Comparison of ENCODE assay signal across 34 cellular contexts in genomic region chr13:50766043-50766442, GRCh38.
DNase-seq lines count a peak whose midpoint lies in the region; ATAC-seq, FAIRE-seq and TF ChIP-seq lines count a peak whose summit lies in the region.
"Had no signal": no experiment of that assay in that cellular context is flagged by ENCODE, and none has a peak within 500 bp of the region (broad histone marks: within the 10 kb centered on the region; RNA-seq: fewer than 3 reads in every experiment).

No MANE protein-coding gene starts in this region.

- no peak overlapping the region for H3K27ac Mint-ChIP-seq in nephron progenitor cell
- H3K27ac Mint-ChIP-seq: activated naive CD4-positive, alpha-beta T cell treated with anti-CD3 and anti-CD28 coated beads, Interleukin-2, amount 50 U/mL, for 24 hours; activated T-helper 2 cell treated with anti-CD3 and anti-CD28 coated beads, Interferon-gamma antibody, Interleukin-2, Interleukin-4, amounts not matched to agents 10 μg/mL and 5 μg/mL and 100 μg/mL, durations not matched to agents 14 hours and 24 hours and 36 hours had no signal

- peaks cover 7% of the 10 kb centered on the region for H3K36me3 Mint-ChIP-seq in nephron progenitor cell (ENCODE audit: low read depth)
- H3K36me3 Mint-ChIP-seq: activated naive CD4-positive, alpha-beta T cell treated with anti-CD3 and anti-CD28 coated beads, Interleukin-2, amount 50 U/mL, for 24 hours had no signal

- no peaks in the 10 kb centered on the region for H4K20me1 ChIP-seq in BLaER1
- H4K20me1 ChIP-seq: BLaER1 treated with 17β-estradiol and CSF1 and Interleukin-3, amounts not matched to agents 10 nM and 100 nM had no signal

- peaks cover 28% of the 10 kb centered on the region for H3K9me3 Mint-ChIP-seq in nephron progenitor cell
- H3K9me3 Mint-ChIP-seq: activated naive CD4-positive, alpha-beta T cell treated with anti-CD3 and anti-CD28 coated beads, Interleukin-2, amount 50 U/mL, for 24 hours; activated T-helper 2 cell treated with anti-CD3 and anti-CD28 coated beads, Interferon-gamma antibody, Interleukin-2, Interleukin-4, amounts not matched to agents 10 μg/mL and 5 μg/mL and 100 μg/mL, durations not matched to agents 14 hours and 24 hours and 36 hours had no signal

- H3K9me3 ChIP-seq in BLaER1 (peaks cover 12% of the 10 kb centered on the region), gastroesophageal sphincter (no peaks in the 10 kb centered on the region)
- H3K9me3 ChIP-seq: Caco-2, neutrophil, prostate gland, sigmoid colon, transverse colon had no signal

- H3K4me1 ChIP-seq in BLaER1, result peaks cover 29% of the 10 kb centered on the region
- H3K4me1 ChIP-seq in gastroesophageal sphincter, result no peaks in the 10 kb centered on the region
- H3K4me1 ChIP-seq: Caco-2, heart left ventricle, prostate gland, sigmoid colon, transverse colon had no signal

- no peak overlapping the region for H3K4me3 Mint-ChIP-seq in nephron progenitor cell
- H3K4me3 Mint-ChIP-seq: activated naive CD4-positive, alpha-beta T cell treated with anti-CD3 and anti-CD28 coated beads, Interleukin-2, amount 50 U/mL, for 24 hours had no signal

- H3K27me3 ChIP-seq in BLaER1 (no peaks in the 10 kb centered on the region), gastroesophageal sphincter (no peaks in the 10 kb centered on the region)
- H3K27me3 ChIP-seq: BLaER1 treated with 17β-estradiol and CSF1 and Interleukin-3, amounts not matched to agents 10 nM and 100 nM; dorsolateral prefrontal cortex; heart left ventricle; neutrophil; sigmoid colon; transverse colon had no signal

- H3K4me1 Mint-ChIP-seq in nephron progenitor cell, result peaks cover 14% of the 10 kb centered on the region
- H3K4me1 Mint-ChIP-seq: activated naive CD4-positive, alpha-beta T cell treated with anti-CD3 and anti-CD28 coated beads, Interleukin-2, amount 50 U/mL, for 24 hours had no signal

- no peak for FAIRE-seq in HTR-8/SVneo (lab: Jason Lieb, UNC)
- FAIRE-seq: keratinocyte had no signal

- 51 to 79% methylated on average over 4 of the region's 6 CpGs for WGBS in gastroesophageal sphincter (ENCODE audit: low coverage in 1 of 2), 2 donors

- DNase-seq in NCI-H69 (lab: John Stamatoyannopoulos, UW) (peak; percentile 75), foreskin fibroblast (peak; percentile 56 to 78), posterior cingulate gyrus (peak in 6 of 10 donors; percentile 15 to 92 (median 36)), HTR-8/SVneo (ENCODE audit: insufficient read length, low spot score) (no peak), nephron progenitor cell (no peak)
- DNase-seq: activated CD4-positive, alpha-beta T cell treated with anti-CD3 and anti-CD28 coated beads for 4 hours; amniotic stem cell; Caco-2; DMS79 treated with DMSO at 0.1 percent for 48 hours; GDM1; HCEC 1CT; heart left ventricle; IMR-90; left ventricle myocardium superior; MV-4-11; NCI-H1436; NCI-H524; SIG-M5; sigmoid colon; stimulated activated CD4-positive, alpha-beta T cell treated with anti-CD3 and anti-CD28 coated beads, Interleukin-4, amount 100 ng/mL, for 24 hours; T-helper 9 cell; transverse colon; WERI-Rb-1 had no signal

- H3K36me3 ChIP-seq in BLaER1 (no peaks in the 10 kb centered on the region), gastroesophageal sphincter (no peaks in the 10 kb centered on the region)
- H3K36me3 ChIP-seq: BLaER1 treated with 17β-estradiol and CSF1 and Interleukin-3, amounts not matched to agents 10 nM and 100 nM; heart left ventricle; neutrophil; prostate gland; sigmoid colon; transverse colon; WERI-Rb-1 had no signal

- intact Hi-C loops in posterior cingulate gyrus (cut with DNase I), result no loop called here

- no peaks in the 10 kb centered on the region for H3K27me3 Mint-ChIP-seq in nephron progenitor cell (ENCODE audit: low read depth, poor library complexity)
- H3K27me3 Mint-ChIP-seq: activated naive CD4-positive, alpha-beta T cell treated with anti-CD3 and anti-CD28 coated beads, Interleukin-2, amount 50 U/mL, for 24 hours had no signal

- TF ChIP-seq POLR2A in gastroesophageal sphincter (IDR thresholded peaks at IDR 0.05), result no peak

- peak overlapping the region; percentile 0; the same call in 1 of the 2 replicates for H3K4me2 ChIP-seq in BLaER1

- TF ChIP-seq EP300 in gastroesophageal sphincter (IDR thresholded peaks at IDR 0.05), result no peak

- no peak overlapping the region for H3K9ac ChIP-seq in BLaER1
- H3K9ac ChIP-seq: BLaER1 treated with 17β-estradiol and CSF1 and Interleukin-3, amounts not matched to agents 10 nM and 100 nM had no signal

- TF ChIP-seq CTCF in foreskin fibroblast (IDR thresholded peaks at IDR 0.05; ENCODE audit: low read depth, low read length) (no peak), gastroesophageal sphincter (IDR thresholded peaks at IDR 0.05) (no peak), nephron progenitor cell (IDR thresholded peaks at IDR 0.05) (no peak)

- no peak for ATAC-seq in gastroesophageal sphincter
- ATAC-seq in GM21360 (IDR thresholded peaks at IDR 0.05; ENCODE audit: unreplicated experiment), result no peak
- ATAC-seq: heart left ventricle, left ventricle myocardium superior, Panc1 had no signal

- H3K4me3 ChIP-seq in BLaER1 (no peak overlapping the region), foreskin fibroblast (ENCODE audit: low read depth in 1 of 2, low read length in 2 of 2) (no peak overlapping the region), gastroesophageal sphincter (no peak overlapping the region)
- H3K4me3 ChIP-seq: BLaER1 treated with 17β-estradiol and CSF1 and Interleukin-3, amounts not matched to agents 10 nM and 100 nM; dorsolateral prefrontal cortex; heart left ventricle; prostate gland; sigmoid colon; transverse colon had no signal

- no peak overlapping the region for H3K27ac ChIP-seq in BLaER1
- H3K27ac ChIP-seq in gastroesophageal sphincter, result no peak overlapping the region
- H3K27ac ChIP-seq: BLaER1 treated with 17β-estradiol and CSF1 and Interleukin-3, amounts not matched to agents 10 nM and 100 nM; heart left ventricle; neutrophil; prostate gland; sigmoid colon; transverse colon; WERI-Rb-1 had no signal

Comparison
In these comparisons a context has a peak if more than half of its experiments do, and no peak if none do; other contexts are left out.
1. DNase-seq: peak in NCI-H69 (single experiment), foreskin fibroblast (2 of 2) and posterior cingulate gyrus (6 of 10); none in HTR-8/SVneo (single experiment) and nephron progenitor cell (single experiment).